Comparison of ENCODE assay signal across 11 cellular contexts in genomic region chr18:78980777-78981651, GRCh38. TPM values are rescaled to one million over a fixed set of nuclear protein-coding genes. Genes with fewer than 3 reads are reported as not detected.
DNase-seq lines count a peak whose midpoint lies in the region; ATAC-seq and TF ChIP-seq lines count a peak whose summit lies in the region.
"Had no signal": no experiment of that assay in that cellular context is flagged by ENCODE, and none has a peak within 500 bp of the region (broad histone marks: within the 10 kb centered on the region; RNA-seq: fewer than 3 reads in every experiment).

No MANE protein-coding gene starts in this region.

- H3K4me3 ChIP-seq in WERI-Rb-1 (ENCODE audit: low read depth, low read length) = peak overlapping the region; percentile 63
- peak overlapping the region; percentile 33 to 47 for H3K4me3 ChIP-seq in right atrium auricular region
- H3K4me3 ChIP-seq in psoas muscle = peak overlapping the region; percentile 49
- H3K4me3 ChIP-seq in MG63 = no peak overlapping the region
- H3K4me3 ChIP-seq in A673 (ENCODE audit: low read depth, low read length, poor library complexity, severe bottlenecking) = no peak overlapping the region

- no peak for ATAC-seq in psoas muscle
- ATAC-seq: left colon had no signal

- BruUV-seq in A673 (replicated peaks; lab: Mats Ljungman, UMichigan) = no TSS peak

- POLR2A ChIA-PET in A673 (lab: Charles Lee; ENCODE audit: low non-redundant PET) = no interaction called here

- H3K36me3 ChIP-seq in WERI-Rb-1 (peaks cover 15% of the 10 kb centered on the region), right atrium auricular region (no peaks in the 10 kb centered on the region), psoas muscle (ENCODE audit: insufficient read depth in 1 of 2, low read depth in 1 of 2) (no peaks in the 10 kb centered on the region), MG63 (no peaks in the 10 kb centered on the region), A673 (ENCODE audit: insufficient read depth, low read length, poor library complexity, severe bottlenecking) (no peaks in the 10 kb centered on the region)

- no peaks in the 10 kb centered on the region for H3K9me3 ChIP-seq in WERI-Rb-1 (ENCODE audit: severe bottlenecking)
- no peaks in the 10 kb centered on the region for H3K9me3 ChIP-seq in right atrium auricular region
- H3K9me3 ChIP-seq in psoas muscle = no peaks in the 10 kb centered on the region
- no peaks in the 10 kb centered on the region for H3K9me3 ChIP-seq in MG63
- H3K9me3 ChIP-seq in A673 (ENCODE audit: low read depth, low read length, poor library complexity, severe bottlenecking) = peaks cover 13% of the 10 kb centered on the region

- CTCF ChIA-PET in A673 (lab: Charles Lee) = no interaction called here

- TF ChIP-seq CTCF in WERI-Rb-1 (IDR thresholded peaks at IDR 0.05; ENCODE audit: low read depth, low read length) = no peak
- TF ChIP-seq CTCF in right atrium auricular region (IDR thresholded peaks at IDR 0.05) = no peak
- no peak for TF ChIP-seq CTCF in psoas muscle (IDR thresholded peaks at IDR 0.05)
- TF ChIP-seq CTCF in A673 (conservative IDR thresholded peaks at IDR 0.05; ENCODE audit: low read depth, low read length) = no peak

- H3K27me3 ChIP-seq in WERI-Rb-1 (ENCODE audit: insufficient read depth, low read depth, severe bottlenecking) (no peaks in the 10 kb centered on the region), right atrium auricular region (peaks cover 10 to 22% of the 10 kb centered on the region in 2 donors), psoas muscle (ENCODE audit: insufficient read depth in 3 of 3, low read length in 2 of 3) (peaks cover 13 to 91% (median 46%) of the 10 kb centered on the region in 3 donors), MG63 (peaks cover 62% of the 10 kb centered on the region), A673 (replicated peaks; ENCODE audit: insufficient read depth, low read depth, low read length, poor library complexity) (peaks cover 92% of the 10 kb centered on the region)

- peaks cover 0 to 19% of the 10 kb centered on the region in 2 donors for H3K4me1 ChIP-seq in right atrium auricular region
- no peaks in the 10 kb centered on the region for H3K4me1 ChIP-seq in psoas muscle
- no peaks in the 10 kb centered on the region for H3K4me1 ChIP-seq in A673 (ENCODE audit: insufficient read depth, low read length, poor library complexity, severe bottlenecking)

- H3K27ac ChIP-seq in WERI-Rb-1 (peak overlapping the region; percentile 95), right atrium auricular region (peak overlapping the region; percentile 56), psoas muscle (no peak overlapping the region), A673 (ENCODE audit: low read depth, low read length, poor library complexity, severe bottlenecking) (no peak overlapping the region)

- WGBS in psoas muscle, 3 donors = 4 to 6% (median 4%) methylated on average over 64 to 78 of the region's 78 CpGs

- intact Hi-C loops in psoas muscle (cut with DNase I) (loop anchor here in 1 of 2 donors (10.0 kb wide), 1 partner anchor 264 kb away; no protein-coding TSS in a partner anchor), A673 (cut with micrococcal nuclease; ENCODE audit: unreplicated experiment) (loop anchor here (10.0 kb wide), 1 partner anchor 264 kb away; no protein-coding TSS in a partner anchor)

- DNase-seq in NCI-H1436 (lab: John Stamatoyannopoulos, UW) (peak; percentile 14), NCI-H1436 treated with DMSO at 0.1 percent for 48 hours (lab: John Stamatoyannopoulos, UW) (no peak), WERI-Rb-1 (peak; percentile 58), right atrium auricular region (ENCODE audit: low spot score) (no peak), psoas muscle (no peak), ureter (ENCODE audit: low spot score) (no peak), MG63 (no peak), A673 (ENCODE audit: low spot score) (no peak)
- DNase-seq: ACHN; effector CD8-positive, alpha-beta T cell; left colon had no signal

RNA-seq across cellular contexts. Expression of gene SALL3, which starts 1.4 kb away (rescaled TPM):
- total RNA-seq in right atrium auricular region (1 to 10 TPM; 1.5 to 2.5 TPM), psoas muscle (under 1 TPM in 1 of 4 donors, not detected in 3; 0.32 TPM), ureter (0.44 TPM), A673 (2021) (not detected in 2 replicates)
- polyA plus RNA-seq in psoas muscle = under 1 TPM in 1 of 3 donors, not detected in 2; 0.01 TPM
- total RNA-seq in MG63 (2014; rRNA removed; shearing (Covaris generic); ENCODE audit: low replicate concordance) = not detected in 2 replicates
- total RNA-seq: left colon had no signal

Comparison
In these comparisons a context has a peak if more than half of its experiments do, and no peak if none do; other contexts are left out.
1. DNase-seq: peak in NCI-H1436 (single experiment) and WERI-Rb-1 (single experiment); none in NCI-H1436 treated with DMSO at 0.1 percent for 48 hours (single experiment), right atrium auricular region (single experiment), psoas muscle (0 of 2), ureter (single experiment), MG63 (single experiment) and A673 (single experiment).
2. H3K27ac ChIP-seq: peak in WERI-Rb-1 (single experiment) and right atrium auricular region (2 of 2); none in psoas muscle (single experiment) and A673 (single experiment).
3. H3K4me3 ChIP-seq: peak in WERI-Rb-1 (single experiment), right atrium auricular region (2 of 2) and psoas muscle (single experiment); none in MG63 (single experiment) and A673 (single experiment).